Comparison of ENCODE assay signal across 8 cellular contexts in the genomic region with DNA sequence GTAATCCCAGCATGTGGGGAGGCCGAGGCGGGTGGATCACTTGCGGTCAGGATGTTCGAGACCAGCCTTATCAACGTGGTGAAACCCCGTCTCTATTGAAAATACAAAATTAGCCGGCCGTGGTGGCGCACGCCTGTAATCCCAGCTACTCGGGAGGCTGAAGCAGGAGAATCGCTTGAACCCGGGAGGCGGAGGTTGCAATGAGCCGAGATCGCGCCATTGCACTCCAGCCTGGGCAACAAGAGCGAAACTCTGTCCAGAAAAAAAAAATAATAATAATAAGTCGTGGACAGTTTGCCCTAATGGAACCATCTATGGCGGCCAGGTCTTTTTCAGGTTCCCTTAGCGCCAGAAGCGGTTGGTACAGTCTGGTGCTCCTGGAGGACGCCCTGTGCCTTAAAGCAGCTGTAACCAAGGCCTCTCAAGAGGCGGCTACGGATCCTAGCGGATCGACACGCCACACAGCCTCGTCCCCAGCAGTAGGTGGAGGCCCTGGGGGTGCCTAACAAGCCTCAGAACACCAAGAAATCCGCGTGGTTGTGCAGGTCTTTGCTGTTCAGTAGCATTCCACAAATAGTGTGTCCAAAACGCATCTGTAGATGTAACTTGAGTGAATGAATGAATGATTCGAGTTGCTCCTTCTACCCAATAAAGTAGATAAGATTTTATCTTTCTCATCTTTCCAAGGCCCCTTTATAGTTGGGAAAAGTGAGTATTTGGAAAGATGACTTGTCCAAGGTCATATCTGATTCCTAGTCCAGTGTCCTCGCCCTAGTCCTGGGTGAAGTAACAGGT. TPM values are rescaled to one million over a fixed set of nuclear protein-coding genes. Genes with fewer than 3 reads are reported as not detected.
DNase-seq lines count a peak whose midpoint lies in the region; ATAC-seq lines count a peak whose summit lies in the region.

No MANE protein-coding gene starts in this region.

- peak overlapping the region; percentile 76 for H3K4me3 ChIP-seq in iPS DF 6.9 (ENCODE audit: low read length)

- POLR2A ChIA-PET in activated CD4-positive, alpha-beta T cell treated with anti-CD3 and anti-CD28 coated beads, Interleukin-2, amount 10 ng/mL, durations not matched to agents 7 days and 5 days (lab: Charles Lee): interaction anchor here (1.2 kb wide), 2 partner anchors 8 to 26 kb away, joined by 3 to 4 read pairs; a partner anchor contains a TSS

- DNase-seq in activated CD4-positive, alpha-beta T cell treated with anti-CD3 and anti-CD28 coated beads, Interleukin-2, amount 10 ng/mL, durations not matched to agents 7 days and 5 days: no peak
- DNase-seq in activated CD4-positive, alpha-beta T cell treated with anti-CD3 and anti-CD28 coated beads, Interleukin-2, amount 50 U/mL, for 4 hours: no peak
- DNase-seq in iPS DF 6.9 (ENCODE audit: low read depth, low spot score) (no peak), dedifferentiated amniotic fluid mesenchymal stem cell (ENCODE audit: extremely low spot score) (no peak), activated gamma-delta T cell treated with Interleukin-2 at 50 U/mL for 16 hours (no peak)
- DNase-seq in activated CD4-positive, CD25-positive, alpha-beta regulatory T cell treated with anti-CD3 and anti-CD28 coated beads, Interleukin-2, amount 50 U/mL, for 72 hours: no peak

- H3K27ac Mint-ChIP-seq in activated CD4-positive, alpha-beta T cell treated with anti-CD3 and anti-CD28 coated beads, Interleukin-2, amount 10 ng/mL, durations not matched to agents 7 days and 5 days: peak overlapping the region; percentile 96
- H3K27ac Mint-ChIP-seq in activated naive CD4-positive, alpha-beta T cell treated with anti-CD3 and anti-CD28 coated beads, Interleukin-2, amount 50 U/mL, for 24 hours: peak overlapping the region; percentile 99
- H3K27ac Mint-ChIP-seq in stimulated activated memory B cell treated with anti-CD40 and anti-IgM and Interleukin-4, amounts not matched to agents 10 μg/mL and 1 μg/mL and 100 μg/mL, for 72 hours: peak overlapping the region; percentile 92

- peak overlapping the region; percentile 92 for H3K4me3 Mint-ChIP-seq in activated CD4-positive, alpha-beta T cell treated with anti-CD3 and anti-CD28 coated beads, Interleukin-2, amount 10 ng/mL, durations not matched to agents 7 days and 5 days
- peak overlapping the region; percentile 94 for H3K4me3 Mint-ChIP-seq in activated naive CD4-positive, alpha-beta T cell treated with anti-CD3 and anti-CD28 coated beads, Interleukin-2, amount 50 U/mL, for 24 hours
- H3K4me3 Mint-ChIP-seq in stimulated activated memory B cell treated with anti-CD40 and anti-IgM and Interleukin-4, amounts not matched to agents 10 μg/mL and 1 μg/mL and 100 μg/mL, for 72 hours: peak overlapping the region; percentile 85

- no peaks in the 10 kb centered on the region for H3K27me3 Mint-ChIP-seq in activated CD4-positive, alpha-beta T cell treated with anti-CD3 and anti-CD28 coated beads, Interleukin-2, amount 10 ng/mL, durations not matched to agents 7 days and 5 days
- H3K27me3 Mint-ChIP-seq in activated naive CD4-positive, alpha-beta T cell treated with anti-CD3 and anti-CD28 coated beads, Interleukin-2, amount 50 U/mL, for 24 hours: no peaks in the 10 kb centered on the region
- no peaks in the 10 kb centered on the region for H3K27me3 Mint-ChIP-seq in stimulated activated memory B cell treated with anti-CD40 and anti-IgM and Interleukin-4, amounts not matched to agents 10 μg/mL and 1 μg/mL and 100 μg/mL, for 72 hours

- H3K36me3 ChIP-seq in iPS DF 6.9 (ENCODE audit: control insufficient read depth, insufficient read depth, low read length): peaks cover 9% of the 10 kb centered on the region; the same call in 1 of the 2 replicates

- H3K9me3 Mint-ChIP-seq in activated CD4-positive, alpha-beta T cell treated with anti-CD3 and anti-CD28 coated beads, Interleukin-2, amount 10 ng/mL, durations not matched to agents 7 days and 5 days: no peaks in the 10 kb centered on the region
- H3K9me3 Mint-ChIP-seq in activated naive CD4-positive, alpha-beta T cell treated with anti-CD3 and anti-CD28 coated beads, Interleukin-2, amount 50 U/mL, for 24 hours: no peaks in the 10 kb centered on the region
- H3K9me3 Mint-ChIP-seq in stimulated activated memory B cell treated with anti-CD40 and anti-IgM and Interleukin-4, amounts not matched to agents 10 μg/mL and 1 μg/mL and 100 μg/mL, for 72 hours: no peaks in the 10 kb centered on the region

- no peaks in the 10 kb centered on the region for H3K9me3 ChIP-seq in iPS DF 6.9 (ENCODE audit: control insufficient read depth, insufficient read depth, low read length)

- no peak for ATAC-seq in stimulated activated memory B cell treated with anti-CD40 and anti-IgM and Interleukin-4, amounts not matched to agents 10 μg/mL and 1 μg/mL and 100 μg/mL, for 72 hours

- H3K27ac ChIP-seq in iPS DF 6.9 (ENCODE audit: low read length): peak overlapping the region; percentile 4

- peaks cover 2% of the 10 kb centered on the region; the same call in 1 of the 2 replicates for H3K4me1 ChIP-seq in iPS DF 6.9 (ENCODE audit: control insufficient read depth, insufficient read depth, low read length)

- WGBS in iPS DF 6.9 (ENCODE audit: insufficient coverage, insufficient read length): no CpG with 5 or more reads among the region's 34 CpGs

- CTCF ChIA-PET in activated CD4-positive, alpha-beta T cell treated with anti-CD3 and anti-CD28 coated beads, Interleukin-2, amount 10 ng/mL, durations not matched to agents 7 days and 5 days (lab: Charles Lee): interaction anchor here (1.3 to 1.9 kb wide), 3 partner anchors 8 to 26 kb away, joined by 3 to 7 read pairs (median 4); a partner anchor contains a TSS

- peaks cover 46% of the 10 kb centered on the region for H3K4me1 Mint-ChIP-seq in activated CD4-positive, alpha-beta T cell treated with anti-CD3 and anti-CD28 coated beads, Interleukin-2, amount 10 ng/mL, durations not matched to agents 7 days and 5 days
- H3K4me1 Mint-ChIP-seq in activated naive CD4-positive, alpha-beta T cell treated with anti-CD3 and anti-CD28 coated beads, Interleukin-2, amount 50 U/mL, for 24 hours: peaks cover 32% of the 10 kb centered on the region
- H3K4me1 Mint-ChIP-seq in stimulated activated memory B cell treated with anti-CD40 and anti-IgM and Interleukin-4, amounts not matched to agents 10 μg/mL and 1 μg/mL and 100 μg/mL, for 72 hours: peaks cover 30% of the 10 kb centered on the region

- no peaks in the 10 kb centered on the region for H3K27me3 ChIP-seq in iPS DF 6.9 (ENCODE audit: control insufficient read depth, insufficient read depth, low read length)

- peaks cover 47% of the 10 kb centered on the region for H3K36me3 Mint-ChIP-seq in activated CD4-positive, alpha-beta T cell treated with anti-CD3 and anti-CD28 coated beads, Interleukin-2, amount 10 ng/mL, durations not matched to agents 7 days and 5 days (ENCODE audit: low read depth)
- peaks cover 20% of the 10 kb centered on the region for H3K36me3 Mint-ChIP-seq in activated naive CD4-positive, alpha-beta T cell treated with anti-CD3 and anti-CD28 coated beads, Interleukin-2, amount 50 U/mL, for 24 hours
- H3K36me3 Mint-ChIP-seq in stimulated activated memory B cell treated with anti-CD40 and anti-IgM and Interleukin-4, amounts not matched to agents 10 μg/mL and 1 μg/mL and 100 μg/mL, for 72 hours: peaks cover 8% of the 10 kb centered on the region

RNA-seq across cellular contexts. Expression of a gene that starts 1.0 kb away (rescaled TPM):
- total RNA-seq in activated CD4-positive, alpha-beta T cell treated with anti-CD3 and anti-CD28 coated beads, Interleukin-2, amount 10 ng/mL, durations not matched to agents 7 days and 5 days: 100 to 1,000 TPM; 380 to 406 TPM

RNA-seq across cellular contexts. Expression of a gene that starts 18.8 kb away (rescaled TPM):
- total RNA-seq in activated CD4-positive, alpha-beta T cell treated with anti-CD3 and anti-CD28 coated beads, Interleukin-2, amount 10 ng/mL, durations not matched to agents 7 days and 5 days: 10 to 100 TPM; 45.5 to 50.0 TPM

RNA-seq across cellular contexts. Expression of a gene that starts 19.0 kb away (rescaled TPM):
- total RNA-seq in activated CD4-positive, alpha-beta T cell treated with anti-CD3 and anti-CD28 coated beads, Interleukin-2, amount 10 ng/mL, durations not matched to agents 7 days and 5 days: 10 to 100 TPM; 38.5 to 39.3 TPM

RNA-seq across cellular contexts. Expression of a gene that starts 25.8 kb away (rescaled TPM):
- total RNA-seq in activated CD4-positive, alpha-beta T cell treated with anti-CD3 and anti-CD28 coated beads, Interleukin-2, amount 10 ng/mL, durations not matched to agents 7 days and 5 days: 10 to 100 TPM; 20.1 to 21.6 TPM
